In the genomic region with DNA sequence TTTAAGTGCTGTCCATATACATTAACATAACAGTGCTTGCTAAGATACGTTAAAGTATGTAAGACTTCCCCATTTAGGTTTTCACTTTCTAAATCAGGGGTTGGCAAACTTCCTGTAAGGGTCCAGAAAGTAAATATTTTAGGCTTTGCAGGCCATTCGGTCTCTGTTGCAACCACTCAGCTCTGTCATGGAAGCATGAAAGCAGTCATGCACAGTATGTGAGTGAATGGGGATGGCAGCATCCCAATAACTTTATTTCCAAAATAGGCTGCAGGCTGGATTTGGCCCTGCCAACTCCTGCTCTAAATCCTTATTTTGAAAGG, we compare ENCODE assay signal across 10 cellular contexts. TPM values are rescaled to one million over a fixed set of nuclear protein-coding genes. Genes with fewer than 3 reads are reported as not detected.
A peak's percentile ranks its signal among the peaks of the same experiment; 100 is the strongest.
DNase-seq lines count a peak whose midpoint lies in the region; ATAC-seq, FAIRE-seq and TF ChIP-seq lines count a peak whose summit lies in the region.
"Had no signal": no experiment of that assay in that cellular context is flagged by ENCODE, and none has a peak within 500 bp of the region (broad histone marks: within the 10 kb centered on the region; RNA-seq: fewer than 3 reads in every experiment).

No MANE protein-coding gene starts in this region.

- no peaks in the 10 kb centered on the region for H3K9me3 ChIP-seq in thyroid gland
- H3K9me3 ChIP-seq: pancreas had no signal

- no peak overlapping the region for H3K4me3 ChIP-seq in thyroid gland (replicated peaks in 1 of 3)
- H3K4me3 ChIP-seq: pancreas, stomach had no signal

- TF ChIP-seq CTCF in thyroid gland (IDR thresholded peaks at IDR 0.05) (no peak), type B pancreatic cell (conservative IDR thresholded peaks at IDR 0.05) (no peak)

- DNase-seq in GM19239 (ENCODE audit: insufficient read length, low spot score) = peak; percentile 23
- DNase-seq in NOMO-1 treated with dmso at 0.1 percent for 144 hours (lab: John Stamatoyannopoulos, UW; ENCODE audit: unreplicated experiment) = peak; percentile 58
- DNase-seq in thyroid gland = peak; percentile 18 to 33
- no peak for DNase-seq in DMS 273 (lab: John Stamatoyannopoulos, UW; ENCODE audit: unreplicated experiment)
- no peak for DNase-seq in type B pancreatic cell (ENCODE audit: extremely low spot score, unreplicated experiment)
- DNase-seq in OCI-M2 (lab: John Stamatoyannopoulos, UW; ENCODE audit: unreplicated experiment) = no peak
- DNase-seq: HCEC 1CT, pancreas, stomach had no signal

- no peaks in the 10 kb centered on the region for H3K4me1 Mint-ChIP-seq in type B pancreatic cell (ENCODE audit: unreplicated experiment)

- FAIRE-seq in GM19239 (lab: Jason Lieb, UNC) = peak; percentile 84
- FAIRE-seq: pancreas had no signal

- H3K4me1 ChIP-seq in thyroid gland = peaks cover 0 to 9% of the 10 kb centered on the region in 2 donors
- H3K4me1 ChIP-seq: pancreas had no signal

- H3K27me3 Mint-ChIP-seq in type B pancreatic cell = no peaks in the 10 kb centered on the region

- no peak overlapping the region for H3K27ac Mint-ChIP-seq in type B pancreatic cell

- no peak overlapping the region for H3K27ac ChIP-seq in thyroid gland
- H3K27ac ChIP-seq: pancreas, stomach had no signal

- H3K9me3 Mint-ChIP-seq in type B pancreatic cell = no peaks in the 10 kb centered on the region

- no peaks in the 10 kb centered on the region for H3K36me3 Mint-ChIP-seq in type B pancreatic cell

- no peaks in the 10 kb centered on the region for H3K27me3 ChIP-seq in thyroid gland
- H3K27me3 ChIP-seq: pancreas, stomach had no signal

- WGBS in thyroid gland, 2 donors = 20 to 27% methylated on average over 2 of the region's 2 CpGs

- no peak for TF ChIP-seq POLR2A in thyroid gland (IDR thresholded peaks at IDR 0.05)

- ATAC-seq in HG02970 (IDR thresholded peaks at IDR 0.05; ENCODE audit: low FRiP score, unreplicated experiment) = peak; percentile 56

- intact Hi-C loops in thyroid gland (cut with DNase I) = no loop called here

- H3K36me3 ChIP-seq in thyroid gland = peaks cover 0 to 2% of the 10 kb centered on the region in 2 donors
- H3K36me3 ChIP-seq: pancreas, stomach had no signal

- no peak overlapping the region for H3K4me3 Mint-ChIP-seq in type B pancreatic cell

RNA-seq across cellular contexts. Expression of a gene that starts 29.1 kb away (rescaled TPM):
- total RNA-seq in thyroid gland (10 to 100 TPM; 12.1 to 55.5 (median 35.1) TPM), type B pancreatic cell (ENCODE audit: low replicate concordance) (0.29 and 0.74 TPM in 2 replicates)

Comparison
In these comparisons a context has a peak if more than half of its experiments do, and no peak if none do; other contexts are left out.
1. DNase-seq: peak in GM19239 (single experiment), NOMO-1 treated with dmso at 0.1 percent for 144 hours (single experiment) and thyroid gland (2 of 2); none in DMS 273 (single experiment), type B pancreatic cell (single experiment) and OCI-M2 (single experiment).